ENCODE assay signal across 17 cellular contexts in the genomic region with DNA sequence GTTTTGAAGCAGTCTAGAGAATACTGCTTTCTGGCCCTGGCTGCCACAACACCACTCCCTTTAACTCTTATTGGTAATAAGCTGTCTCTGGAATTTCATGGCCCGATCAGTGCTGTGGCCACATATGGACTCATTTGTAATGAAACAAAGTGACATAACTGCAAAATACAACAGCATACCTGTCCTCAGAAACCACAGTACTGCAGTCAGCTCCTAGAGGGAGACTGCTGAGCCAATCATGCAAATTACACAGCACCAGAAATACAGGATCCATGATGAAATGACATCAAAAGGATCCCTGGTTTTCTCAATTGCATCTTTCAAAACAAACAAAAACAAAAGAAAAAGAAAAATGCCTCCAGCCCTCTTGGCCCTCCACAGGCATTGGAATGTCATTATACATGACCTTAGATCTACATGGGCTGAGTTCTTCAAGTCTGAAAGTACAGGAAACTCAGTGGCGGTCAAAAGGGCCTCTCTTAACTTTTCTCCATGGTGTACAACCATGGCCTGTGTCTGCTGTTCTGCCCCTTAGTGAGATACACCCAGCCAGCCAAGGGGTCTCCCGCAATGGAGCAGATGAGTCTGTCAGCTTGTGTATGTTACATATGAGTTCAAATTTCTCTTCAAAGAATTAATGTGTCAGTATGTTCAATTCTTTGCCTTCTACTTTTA. TPM values are rescaled to one million over a fixed set of nuclear protein-coding genes. Genes with fewer than 3 reads are reported as not detected.
DNase-seq lines count a peak whose midpoint lies in the region; ATAC-seq, FAIRE-seq and TF ChIP-seq lines count a peak whose summit lies in the region.
"Had no signal": no experiment of that assay in that cellular context is flagged by ENCODE, and none has a peak within 500 bp of the region (broad histone marks: within the 10 kb centered on the region; RNA-seq: fewer than 3 reads in every experiment).

No MANE protein-coding gene starts in this region.

- no peaks in the 10 kb centered on the region for H3K79me2 ChIP-seq in hepatocyte

- FAIRE-seq in frontal cortex (lab: Jason Lieb, UNC), result no peak

- peak overlapping the region; percentile 8 for H3K4me2 ChIP-seq in hepatocyte
- H3K4me2 ChIP-seq: BLaER1 treated with 17β-estradiol and CSF1 and Interleukin-3, amounts not matched to agents 10 nM and 100 nM had no signal

- DNase-seq in right cardiac atrium, result no peak
- no peak for DNase-seq in left ventricle myocardium superior
- DNase-seq in adrenal gland, result peak in 1 of 7 donors; percentile 22
- peak; percentile 29 for DNase-seq in hepatocyte (ENCODE audit: low spot score)
- DNase-seq in aorta, result no peak
- no peak for DNase-seq in cerebellar nuclear complex (lab: John Stamatoyannopoulos, UW)
- DNase-seq in ACHN, result no peak
- DNase-seq in frontal cortex (ENCODE audit: low spot score in 2 of 2), result no peak
- DNase-seq: activated T-cell treated with anti-CD3 and anti-CD28 coated beads for 4 hours, GF-D8, hippocampal formation, KG1, NCI-H2171 had no signal

- TF ChIP-seq POLR2A in adrenal gland (IDR thresholded peaks at IDR 0.05), result no peak

- intact Hi-C loops in right cardiac atrium (cut with DNase I) (no loop called here), left ventricle myocardium superior (cut with micrococcal nuclease) (no loop called here), adrenal gland (cut with DNase I) (no loop called here), aorta (cut with DNase I) (no loop called here)

- H3K9me2 ChIP-seq in hepatocyte (replicated peaks; ENCODE audit: insufficient read depth), result no peaks in the 10 kb centered on the region

- in situ Hi-C loops in ACHN (cut with HindIII; ENCODE audit: low pct_ligation_motif_present, low pct_unique_long_range_greater_than_20kb, low sequenced_read_pairs), result no loop called here

- H3K27ac ChIP-seq in right cardiac atrium (ENCODE audit: low read length), result peak overlapping the region; percentile 29
- H3K27ac ChIP-seq in adrenal gland, result peak overlapping the region in 4 of 5 donors; percentile 43 to 89 (median 60)
- H3K27ac ChIP-seq in hepatocyte, result peak overlapping the region; percentile 92
- peak overlapping the region; percentile 59 to 71 for H3K27ac ChIP-seq in aorta (ENCODE audit: low read depth in 1 of 2, low read length in 2 of 2)
- H3K27ac ChIP-seq: BLaER1 treated with 17β-estradiol and CSF1 and Interleukin-3, amounts not matched to agents 10 nM and 100 nM; tibial nerve had no signal

- H3K4me1 ChIP-seq in right cardiac atrium (ENCODE audit: control insufficient read depth, insufficient read depth, low read length) (no peaks in the 10 kb centered on the region), adrenal gland (replicated peaks in 1 of 2) (peaks cover 20 to 22% of the 10 kb centered on the region in 2 donors), hepatocyte (ENCODE audit: insufficient read depth) (peaks cover 16% of the 10 kb centered on the region), aorta (ENCODE audit: control insufficient read depth in 1 of 2, insufficient read depth in 2 of 2, low read length in 2 of 2) (no peaks in the 10 kb centered on the region)
- H3K4me1 ChIP-seq: tibial nerve had no signal

- ATAC-seq in right cardiac atrium, result no peak
- no peak for ATAC-seq in left ventricle myocardium superior
- ATAC-seq in aorta (ENCODE audit: low FRiP score), result no peak
- ATAC-seq: Panc1 had no signal

- H3K36me3 ChIP-seq in adrenal gland (replicated peaks in 1 of 2), result no peaks in the 10 kb centered on the region
- H3K36me3 ChIP-seq in hepatocyte (replicated peaks; ENCODE audit: insufficient read depth, low read depth), result no peaks in the 10 kb centered on the region
- no peaks in the 10 kb centered on the region for H3K36me3 ChIP-seq in aorta (ENCODE audit: control insufficient read depth in 1 of 2, insufficient read depth in 2 of 2, low read length in 1 of 2)
- H3K36me3 ChIP-seq: BLaER1 treated with 17β-estradiol and CSF1 and Interleukin-3, amounts not matched to agents 10 nM and 100 nM; tibial nerve had no signal

- TF ChIP-seq CTCF in adrenal gland (IDR thresholded peaks at IDR 0.05) (peak in 1 of 6 experiments; percentile 18), hepatocyte (IDR thresholded peaks at IDR 0.05; ENCODE audit: poor library complexity) (peak; percentile 25)

- H3K4me3 ChIP-seq in right cardiac atrium (ENCODE audit: low read length) (no peak overlapping the region), adrenal gland (no peak overlapping the region), hepatocyte (no peak overlapping the region), aorta (ENCODE audit: low read length in 2 of 2) (no peak overlapping the region)
- H3K4me3 ChIP-seq: BLaER1 treated with 17β-estradiol and CSF1 and Interleukin-3, amounts not matched to agents 10 nM and 100 nM; tibial nerve had no signal

- no peak overlapping the region for H2AFZ ChIP-seq in hepatocyte

- H3K27me3 ChIP-seq in right cardiac atrium (ENCODE audit: control insufficient read depth, insufficient read depth) (no peaks in the 10 kb centered on the region), adrenal gland (no peaks in the 10 kb centered on the region), hepatocyte (no peaks in the 10 kb centered on the region), aorta (ENCODE audit: control insufficient read depth in 1 of 2, insufficient read depth in 2 of 2, low read length in 1 of 2) (no peaks in the 10 kb centered on the region)
- H3K27me3 ChIP-seq: BLaER1 treated with 17β-estradiol and CSF1 and Interleukin-3, amounts not matched to agents 10 nM and 100 nM; tibial nerve had no signal

- no peaks in the 10 kb centered on the region for H4K20me1 ChIP-seq in hepatocyte (ENCODE audit: insufficient read depth, poor library complexity, severe bottlenecking)
- H4K20me1 ChIP-seq: BLaER1 treated with 17β-estradiol and CSF1 and Interleukin-3, amounts not matched to agents 10 nM and 100 nM had no signal

- 98% methylated on average over 3 of the region's 3 CpGs for WGBS in right cardiac atrium
- 84 to 92% (median 88%) methylated on average over 3 of the region's 3 CpGs for WGBS in adrenal gland, 4 donors
- 85% methylated on average over 3 of the region's 3 CpGs for WGBS in hepatocyte (ENCODE audit: low lambda C conversion rate, missing lambda C conversion rate)
- WGBS in aorta, 2 donors, result 77 to 80% methylated on average over 3 of the region's 3 CpGs

- H3K9me3 ChIP-seq in right cardiac atrium (ENCODE audit: control insufficient read depth, low read length) (no peaks in the 10 kb centered on the region), adrenal gland (replicated peaks in 1 of 3) (no peaks in the 10 kb centered on the region), hepatocyte (ENCODE audit: low read depth) (no peaks in the 10 kb centered on the region), aorta (ENCODE audit: control insufficient read depth, low read length) (no peaks in the 10 kb centered on the region)

RNA-seq across cellular contexts. Expression of gene KBTBD12, which starts 24.9 kb away (rescaled TPM):
- total RNA-seq in right cardiac atrium (1 to 10 TPM; 3.8 to 8.1 (median 5.9) TPM), left ventricle myocardium superior (27.5 TPM), adrenal gland (under 1 TPM; 0.07 to 0.95 (median 0.33) TPM), hepatocyte (0.07 TPM in 1 of 2 replicates, not detected in the other), aorta (1 to 10 TPM; 4.5 to 7.6 TPM), frontal cortex (0.82 TPM)
- polyA plus RNA-seq in right cardiac atrium (4.3 TPM), adrenal gland (under 1 TPM; 0.24 to 0.57 (median 0.55) TPM), hepatocyte (not detected in 2 replicates), aorta (1 to 10 TPM in 1 of 2 donors, under 1 TPM in 1; 0.28 to 4.1 TPM)
- total RNA-seq: mesothelial cell of epicardium had no signal

Comparison
In these comparisons a context has a peak if more than half of its experiments do, and no peak if none do; other contexts are left out.
1. H3K27ac ChIP-seq: peak in every context shown above with its lines; median percentile 92 in hepatocyte; 65 in aorta; 60 in adrenal gland; 29 in right cardiac atrium.